ENCODE assay signal across 1 cellular context in genomic region chr6:27281105-27281539, GRCh38.
TF ChIP-seq lines count a peak whose summit lies in the region.

No MANE protein-coding gene starts in this region.

TF ChIP-seq in A549, 52 proteins besides CTCF, POLR2A, EP300 and RAD21 (continued from another document):
- TF ChIP-seq ATOH8 (CRISPR knock-in tag; IDR thresholded peaks at IDR 0.05; ENCODE audit: low read depth) = no peak
- TF ChIP-seq KDM5A (IDR thresholded peaks at IDR 0.05) = no peak
- no peak for TF ChIP-seq FOSB (CRISPR knock-in tag; IDR thresholded peaks at IDR 0.05)
- no peak for TF ChIP-seq HEYL (CRISPR knock-in tag; IDR thresholded peaks at IDR 0.05)
- no peak for TF ChIP-seq NPAS2 (CRISPR knock-in tag; IDR thresholded peaks at IDR 0.05; ENCODE audit: borderline replicate concordance)
- TF ChIP-seq RNF2 (IDR thresholded peaks at IDR 0.05; ENCODE audit: borderline replicate concordance, low read depth) = no peak
- no peak for TF ChIP-seq TP53 (CRISPR knock-in tag; IDR thresholded peaks at IDR 0.05)
- no peak for TF ChIP-seq EHMT2 (IDR thresholded peaks at IDR 0.05; ENCODE audit: low read depth)
- no peak for TF ChIP-seq HOXA7 (CRISPR knock-in tag; IDR thresholded peaks at IDR 0.05)
- no peak for TF ChIP-seq BHLHE40 (IDR thresholded peaks at IDR 0.05; ENCODE audit: low read depth, low read length)
- no peak for TF ChIP-seq E2F6 (IDR thresholded peaks at IDR 0.05; ENCODE audit: borderline replicate concordance, low read depth)
- TF ChIP-seq CHD2 (IDR thresholded peaks at IDR 0.05; ENCODE audit: low read length, partially characterized antibody) = no peak
- no peak for TF ChIP-seq GATA3 (IDR thresholded peaks at IDR 0.05; ENCODE audit: borderline replicate concordance)
